15 cellular contexts compared by ENCODE assay signal in genomic region chr7:148570419-148571372, GRCh38. TPM values are rescaled to one million over a fixed set of nuclear protein-coding genes. Genes with fewer than 3 reads are reported as not detected.
"Had no signal": no experiment of that assay in that cellular context is flagged by ENCODE, and none has a peak within 500 bp of the region (broad histone marks: within the 10 kb centered on the region; RNA-seq: fewer than 3 reads in every experiment).

No MANE protein-coding gene starts in this region.

RNA-seq across cellular contexts. Expression of gene C7orf33, which starts 19.9 kb away (rescaled TPM):
- total RNA-seq: dorsolateral prefrontal cortex, hepatocyte, kidney epithelial cell, left colon, left ventricle myocardium superior, lung, occipital lobe, pancreas, progenitor cell of endocrine pancreas, right cardiac atrium, suprapubic skin, thyroid gland, uterus had no signal
- polyA plus RNA-seq: esophagus, hepatocyte, lung, pancreas, right cardiac atrium, small intestine had no signal
